In the genomic region with DNA sequence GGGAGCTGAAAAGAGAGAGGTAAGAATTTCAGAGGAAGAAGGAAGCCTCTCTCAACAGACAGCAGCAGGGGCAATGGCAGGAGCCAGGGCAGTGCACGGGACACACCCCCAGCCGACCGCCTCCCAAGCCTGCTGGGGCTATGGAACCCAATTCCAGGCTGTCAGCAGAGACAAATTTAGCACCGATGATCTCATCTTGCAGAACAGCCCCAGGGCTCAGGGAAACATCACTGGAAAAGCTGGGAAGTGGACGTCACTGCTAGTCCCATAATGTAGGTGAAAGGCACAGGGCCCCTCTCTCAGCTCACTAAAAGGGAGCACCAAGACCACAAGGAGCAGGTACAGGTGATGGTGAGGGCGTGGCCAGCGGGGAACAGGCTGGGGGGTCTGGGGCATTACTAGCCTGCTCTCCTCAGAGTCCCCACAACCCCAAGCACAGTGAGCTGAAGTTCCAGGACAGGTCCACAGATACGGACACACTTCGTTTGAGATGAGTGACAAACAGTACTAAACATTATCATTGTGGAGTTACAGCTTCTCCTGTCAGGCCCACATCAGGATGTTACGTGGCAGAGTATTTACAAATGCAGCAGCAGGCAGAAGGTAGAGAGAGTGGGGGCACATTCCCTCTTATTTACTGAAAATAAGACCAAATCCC, we compare ENCODE assay signal across 14 cellular contexts.
DNase-seq lines count a peak whose midpoint lies in the region; ATAC-seq, FAIRE-seq and TF ChIP-seq lines count a peak whose summit lies in the region.
"Had no signal": no experiment of that assay in that cellular context is flagged by ENCODE, and none has a peak within 500 bp of the region (broad histone marks: within the 10 kb centered on the region; RNA-seq: fewer than 3 reads in every experiment).

No MANE protein-coding gene starts in this region.

- H3K27ac Mint-ChIP-seq in natural killer cell treated with Interleukin-12 subunit alpha and Interleukin-12 subunit beta and Interleukin-15 and Interleukin-18, amount 100 ng/mL, for 72 hours, result peak overlapping the region in 1 of 2 donors; percentile 69
- H3K27ac Mint-ChIP-seq: B cell; T-helper 1 cell treated with Interleukin-12 subunit alpha and Interleukin-12 subunit beta and Interleukin-4 antibody, amounts not matched to agents 30 μg/mL and 1 μg/mL, for 36 hours had no signal

- H3K4me3 ChIP-seq in right lobe of liver, result no peak overlapping the region
- no peak overlapping the region for H3K4me3 ChIP-seq in HepG2 (replicated peaks in 1 of 3; ENCODE audit: insufficient read depth in 1 of 3, low read depth in 2 of 3, low read length in 3 of 3)
- H3K4me3 ChIP-seq in Karpas-422 (ENCODE audit: low read length), result no peak overlapping the region

- no peak for TF ChIP-seq POLR2A in right lobe of liver (IDR thresholded peaks at IDR 0.05)
- no peak for TF ChIP-seq POLR2A in HepG2 (IDR thresholded peaks at IDR 0.05; ENCODE audit: insufficient read depth in 1 of 2, low read depth in 2 of 2, low read length in 2 of 2)

- no peaks in the 10 kb centered on the region for H3K36me3 Mint-ChIP-seq in natural killer cell treated with Interleukin-12 subunit alpha and Interleukin-12 subunit beta and Interleukin-15 and Interleukin-18, amount 100 ng/mL, for 72 hours

- ATAC-seq in right lobe of liver, result peak in 3 of 4 donors; percentile 32 to 38 (median 36)
- ATAC-seq in HepG2, result no peak
- ATAC-seq in natural killer cell treated with Interleukin-12 subunit alpha and Interleukin-12 subunit beta and Interleukin-15 and Interleukin-18, amount 100 ng/mL, for 72 hours, result no peak
- ATAC-seq in HG03432 (IDR thresholded peaks at IDR 0.05; ENCODE audit: unreplicated experiment), result no peak

- H3K4me1 ChIP-seq in right lobe of liver (no peaks in the 10 kb centered on the region), HepG2 (ENCODE audit: insufficient read depth, low read length) (no peaks in the 10 kb centered on the region), Karpas-422 (ENCODE audit: low read length) (no peaks in the 10 kb centered on the region)

- H3K9me3 Mint-ChIP-seq in natural killer cell treated with Interleukin-12 subunit alpha and Interleukin-12 subunit beta and Interleukin-15 and Interleukin-18, amount 100 ng/mL, for 72 hours, result no peaks in the 10 kb centered on the region
- H3K9me3 Mint-ChIP-seq: T-helper 1 cell treated with Interleukin-12 subunit alpha and Interleukin-12 subunit beta and Interleukin-4 antibody, amounts not matched to agents 30 μg/mL and 1 μg/mL, for 36 hours had no signal

- peaks cover 9 to 33% of the 10 kb centered on the region in 2 donors for H3K4me1 Mint-ChIP-seq in natural killer cell treated with Interleukin-12 subunit alpha and Interleukin-12 subunit beta and Interleukin-15 and Interleukin-18, amount 100 ng/mL, for 72 hours (ENCODE audit: low read depth in 2 of 2)
- H3K4me1 Mint-ChIP-seq: B cell had no signal

- H3K9me2 ChIP-seq in Karpas-422 (replicated peaks; ENCODE audit: insufficient read depth, low read length), result no peaks in the 10 kb centered on the region

- TF ChIP-seq CTCF in right lobe of liver (IDR thresholded peaks at IDR 0.05), result no peak
- TF ChIP-seq CTCF in HepG2 (CRISPR knock-in tag; IDR thresholded peaks at IDR 0.05), result no peak

- H3K27ac ChIP-seq in right lobe of liver (no peak overlapping the region), HepG2 (ENCODE audit: extremely low read length, insufficient read depth, low read length) (no peak overlapping the region), Karpas-422 (ENCODE audit: low read length) (no peak overlapping the region)

- H3K27me3 Mint-ChIP-seq in natural killer cell treated with Interleukin-12 subunit alpha and Interleukin-12 subunit beta and Interleukin-15 and Interleukin-18, amount 100 ng/mL, for 72 hours, result peaks cover 0 to 3% of the 10 kb centered on the region in 2 donors

- CTCF ChIA-PET in HepG2 (lab: Yijun Ruan, JAX; ENCODE audit: low intra/inter-chr PET ratio, low total read pairs), result no interaction called here

- H3K27me3 ChIP-seq in right lobe of liver (no peaks in the 10 kb centered on the region), HepG2 (ENCODE audit: control insufficient read depth in 1 of 2, insufficient read depth in 2 of 2, low read length in 2 of 2) (peaks cover 4 to 50% of the 10 kb centered on the region in 2 experiments; a peak in 4 of 5 replicates), Karpas-422 (ENCODE audit: low read length) (no peaks in the 10 kb centered on the region)

- H3K9me3 ChIP-seq in right lobe of liver (no peaks in the 10 kb centered on the region), HepG2 (ENCODE audit: low read length) (no peaks in the 10 kb centered on the region), Karpas-422 (ENCODE audit: low read length) (no peaks in the 10 kb centered on the region)

- intact Hi-C loops in right lobe of liver (cut with DNase I), result no loop called here
- intact Hi-C loops in HepG2 (cut with micrococcal nuclease; ENCODE audit: unreplicated experiment), result no loop called here

- in situ Hi-C loops in HepG2 (cut with HindIII; ENCODE audit: extremely low pct_ligation_motif_present, low pct_unique_long_range_greater_than_20kb), result no loop called here

- POLR2A ChIA-PET in HepG2 (lab: Yijun Ruan, JAX), result no interaction called here

- H4K20me1 ChIP-seq in HepG2 (ENCODE audit: insufficient read depth, low read length), result no peaks in the 10 kb centered on the region
- no peaks in the 10 kb centered on the region for H4K20me1 ChIP-seq in Karpas-422 (ENCODE audit: insufficient read depth, low read depth, low read length)

- no peaks in the 10 kb centered on the region for H3K79me2 ChIP-seq in HepG2 (ENCODE audit: insufficient read depth, low read length)
- no peaks in the 10 kb centered on the region for H3K79me2 ChIP-seq in Karpas-422 (ENCODE audit: low read length)

- H2AFZ ChIP-seq in HepG2 (ENCODE audit: low read length) (no peak overlapping the region), Karpas-422 (ENCODE audit: low read length) (no peak overlapping the region)

- H3K9ac ChIP-seq in HepG2 (ENCODE audit: insufficient read depth, low read depth, low read length) (no peak overlapping the region), Karpas-422 (ENCODE audit: low read length) (no peak overlapping the region)

- TF ChIP-seq RAD21 in HepG2 (CRISPR knock-in tag; IDR thresholded peaks at IDR 0.05), result no peak

- BruUV-seq in HepG2 (replicated peaks; lab: Mats Ljungman, UMichigan), result no TSS peak

- no peak for FAIRE-seq in HepG2 (lab: Jason Lieb, UNC)

- 50% methylated on average over 8 of the region's 10 CpGs for WGBS in right lobe of liver (ENCODE audit: insufficient coverage, low coverage, low lambda C conversion rate, missing lambda C conversion rate)
- 6% methylated on average over 7 of the region's 10 CpGs for WGBS in HepG2 (ENCODE audit: low lambda C conversion rate)

- H3K4me2 ChIP-seq in HepG2 (ENCODE audit: low read depth, low read length), result no peak overlapping the region
- H3K4me2 ChIP-seq in Karpas-422 (ENCODE audit: low read depth, low read length, poor library complexity, severe bottlenecking), result no peak overlapping the region

- no peak overlapping the region for H3K4me3 Mint-ChIP-seq in natural killer cell treated with Interleukin-12 subunit alpha and Interleukin-12 subunit beta and Interleukin-15 and Interleukin-18, amount 100 ng/mL, for 72 hours
- H3K4me3 Mint-ChIP-seq: B cell; T-helper 1 cell treated with Interleukin-12 subunit alpha and Interleukin-12 subunit beta and Interleukin-4 antibody, amounts not matched to agents 30 μg/mL and 1 μg/mL, for 36 hours had no signal

- TF ChIP-seq EP300 in HepG2 (IDR thresholded peaks at IDR 0.05; ENCODE audit: low read depth in 2 of 2, low read length in 2 of 2) (no peak), HepG2 (CRISPR knock-in tag; IDR thresholded peaks at IDR 0.05; ENCODE audit: borderline replicate concordance) (no peak)

- DNase-seq in right lobe of liver (no peak), HepG2 (ENCODE audit: low spot score) (no peak), cerebellar cortex (ENCODE audit: low spot score) (peak; percentile 27), medulla oblongata (ENCODE audit: extremely low spot score) (peak; percentile 13), Karpas-422 (no peak)
- DNase-seq in natural killer cell treated with Interleukin-12 subunit alpha and Interleukin-12 subunit beta and Interleukin-15 and Interleukin-18, amount 100 ng/mL, for 72 hours (ENCODE audit: low spot score), result no peak
- no peak for DNase-seq in activated CD8-positive, alpha-beta memory T cell treated with anti-CD3 and anti-CD28 coated beads, Interleukin-2, amount 50 U/mL, for 4 hours
- DNase-seq: activated effector memory CD4-positive, alpha-beta T cell treated with Interleukin-2 at 50 U/mL for 16 hours; midbrain; NCI-H2029; stimulated activated CD4-positive, alpha-beta T cell treated with anti-CD3 and anti-CD28 coated beads, Interleukin-2, amount 100 ng/mL, for 48 hours had no signal

- H3K36me3 ChIP-seq in right lobe of liver (no peaks in the 10 kb centered on the region), HepG2 (replicated peaks in 1 of 2; ENCODE audit: control insufficient read depth in 1 of 2, insufficient read depth in 2 of 2, low read length in 2 of 2) (no peaks in the 10 kb centered on the region), Karpas-422 (ENCODE audit: insufficient read depth, low read length) (no peaks in the 10 kb centered on the region)

TF ChIP-seq in HepG2, 621 proteins besides CTCF, POLR2A, EP300 and RAD21 (continues in another document):
- TF ChIP-seq ERF (CRISPR knock-in tag; IDR thresholded peaks at IDR 0.05) (no peak), SCMH1 (CRISPR knock-in tag; IDR thresholded peaks at IDR 0.05; ENCODE audit: borderline replicate concordance) (no peak), ZNF546 (CRISPR knock-in tag; conservative IDR thresholded peaks at IDR 0.05) (no peak), MYC (CRISPR knock-in tag; IDR thresholded peaks at IDR 0.05; ENCODE audit: borderline replicate concordance) (no peak), ZNF775 (CRISPR knock-in tag; IDR thresholded peaks at IDR 0.05; ENCODE audit: borderline replicate concordance) (no peak), ZNF713 (CRISPR knock-in tag; IDR thresholded peaks at IDR 0.05) (no peak), TBX2 (CRISPR knock-in tag; IDR thresholded peaks at IDR 0.05; ENCODE audit: borderline replicate concordance) (no peak)
- TF ChIP-seq, protein P1, sequence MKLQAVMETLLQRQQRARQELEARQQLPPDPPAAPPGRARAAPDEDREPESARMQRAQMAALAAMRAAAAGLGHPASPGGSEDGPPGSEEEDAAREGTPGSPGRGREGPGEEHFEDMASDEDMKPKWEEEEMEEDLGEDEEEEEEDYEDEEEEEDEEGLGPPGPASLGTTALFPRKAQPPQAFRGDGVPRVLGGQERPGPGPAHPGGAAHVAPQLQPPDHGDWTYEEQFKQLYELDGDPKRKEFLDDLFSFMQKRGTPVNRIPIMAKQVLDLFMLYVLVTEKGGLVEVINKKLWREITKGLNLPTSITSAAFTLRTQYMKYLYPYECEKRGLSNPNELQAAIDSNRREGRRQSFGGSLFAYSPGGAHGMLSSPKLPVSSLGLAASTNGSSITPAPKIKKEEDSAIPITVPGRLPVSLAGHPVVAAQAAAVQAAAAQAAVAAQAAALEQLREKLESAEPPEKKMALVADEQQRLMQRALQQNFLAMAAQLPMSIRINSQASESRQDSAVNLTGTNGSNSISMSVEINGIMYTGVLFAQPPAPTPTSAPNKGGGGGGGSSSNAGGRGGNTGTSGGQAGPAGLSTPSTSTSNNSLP (IDR thresholded peaks at IDR 0.05; ENCODE audit: low read depth, low read length), result no peak

Comparison
In these comparisons a context has a peak if more than half of its experiments do, and no peak if none do; other contexts are left out.
1. ATAC-seq: peak in right lobe of liver (3 of 4); none in HepG2 (single experiment), natural killer cell treated with Interleukin-12 subunit alpha and Interleukin-12 subunit beta and Interleukin-15 and Interleukin-18, amount 100 ng/mL, for 72 hours (0 of 2) and HG03432 (single experiment).
2. DNase-seq: peak in cerebellar cortex (single experiment) and medulla oblongata (single experiment); none in right lobe of liver (0 of 3), HepG2 (single experiment), Karpas-422 (single experiment), natural killer cell treated with Interleukin-12 subunit alpha and Interleukin-12 subunit beta and Interleukin-15 and Interleukin-18, amount 100 ng/mL, for 72 hours (single experiment) and activated CD8-positive, alpha-beta memory T cell treated with anti-CD3 and anti-CD28 coated beads, Interleukin-2, amount 50 U/mL, for 4 hours (single experiment).